ENCODE assay signal across 17 cellular contexts in genomic region chr3:122568755-122569154, GRCh38. TPM values are rescaled to one million over a fixed set of nuclear protein-coding genes. Genes with fewer than 3 reads are reported as not detected.
DNase-seq lines count a peak whose midpoint lies in the region; ATAC-seq and TF ChIP-seq lines count a peak whose summit lies in the region.
"Had no signal": no experiment of that assay in that cellular context is flagged by ENCODE, and none has a peak within 500 bp of the region (broad histone marks: within the 10 kb centered on the region; RNA-seq: fewer than 3 reads in every experiment).

No MANE protein-coding gene starts in this region.

- H3K27ac ChIP-seq in muscle layer of colon (ENCODE audit: low read depth, low read length) (peak overlapping the region; percentile 67), thyroid gland (peak overlapping the region; percentile 66 to 82 (median 82))
- H3K27ac ChIP-seq: colonic mucosa, upper lobe of right lung had no signal

- H3K4me1 ChIP-seq in muscle layer of colon (ENCODE audit: insufficient read depth, low read length) (peaks cover 20% of the 10 kb centered on the region), thyroid gland (peaks cover 18 to 43% of the 10 kb centered on the region in 2 donors)
- H3K4me1 ChIP-seq: colonic mucosa had no signal

- H3K4me3 Mint-ChIP-seq in activated naive CD4-positive, alpha-beta T cell treated with anti-CD3 and anti-CD28 coated beads, Interleukin-2, amount 10 ng/mL, durations not matched to agents 7 days and 5 days: peak overlapping the region; percentile 25
- no peak overlapping the region for H3K4me3 Mint-ChIP-seq in activated T-helper 2 cell treated with anti-CD3 and anti-CD28 coated beads, Interferon-gamma antibody, Interleukin-2, Interleukin-4, amounts not matched to agents 10 μg/mL and 5 μg/mL and 100 μg/mL, durations not matched to agents 14 hours and 24 hours and 36 hours (ENCODE audit: low read depth)
- H3K4me3 Mint-ChIP-seq: nephron had no signal

- H3K9me3 ChIP-seq in muscle layer of colon (ENCODE audit: low read length): no peaks in the 10 kb centered on the region
- no peaks in the 10 kb centered on the region for H3K9me3 ChIP-seq in thyroid gland
- H3K9me3 ChIP-seq: colonic mucosa, upper lobe of right lung had no signal

- CTCF ChIA-PET in activated naive CD4-positive, alpha-beta T cell treated with anti-CD3 and anti-CD28 coated beads, Interleukin-2, amount 10 ng/mL, durations not matched to agents 7 days and 5 days (lab: Charles Lee): interaction anchor here (2.8 kb wide), 1 partner anchor 111 kb away, joined by 15 read pairs; no protein-coding TSS in a partner anchor

- H3K4me3 ChIP-seq in muscle layer of colon (ENCODE audit: low read depth in 1 of 2, low read length in 2 of 2) (no peak overlapping the region), thyroid gland (replicated peaks in 1 of 3) (no peak overlapping the region)
- H3K4me3 ChIP-seq: colonic mucosa, K562, upper lobe of right lung had no signal

- peak in 1 of 2 donors; percentile 66 for TF ChIP-seq POLR2A in thyroid gland (IDR thresholded peaks at IDR 0.05)

- WGBS in thyroid gland, 2 donors: 20 to 46% methylated on average over 3 of the region's 3 CpGs

- H3K27me3 Mint-ChIP-seq in activated naive CD4-positive, alpha-beta T cell treated with anti-CD3 and anti-CD28 coated beads, Interleukin-2, amount 10 ng/mL, durations not matched to agents 7 days and 5 days: no peaks in the 10 kb centered on the region
- H3K27me3 Mint-ChIP-seq in activated T-helper 2 cell treated with anti-CD3 and anti-CD28 coated beads, Interferon-gamma antibody, Interleukin-2, Interleukin-4, amounts not matched to agents 10 μg/mL and 5 μg/mL and 100 μg/mL, durations not matched to agents 14 hours and 24 hours and 36 hours (ENCODE audit: low read depth): no peaks in the 10 kb centered on the region

- no peak overlapping the region for H3K9ac ChIP-seq in muscle layer of colon (ENCODE audit: low read length)

- no peak for DNase-seq in activated naive CD4-positive, alpha-beta T cell treated with anti-CD3 and anti-CD28 coated beads, Interleukin-2, amount 10 ng/mL, durations not matched to agents 7 days and 5 days
- no peak for DNase-seq in activated naive CD4-positive, alpha-beta T cell treated with Interleukin-2 at 50 U/mL for 16 hours
- DNase-seq in activated T-helper 2 cell treated with anti-CD3 and anti-CD28 coated beads, Interferon-gamma antibody, Interleukin-2, Interleukin-4, amounts not matched to agents 10 μg/mL and 5 μg/mL and 100 μg/mL, durations not matched to agents 14 hours and 24 hours and 36 hours (ENCODE audit: low spot score): no peak
- DNase-seq in thyroid gland (peak; percentile 44 to 54), NOMO-1 treated with DMSO at 0.1 percent for 48 hours (lab: John Stamatoyannopoulos, UW; ENCODE audit: unreplicated experiment) (no peak), DMS 273 (lab: John Stamatoyannopoulos, UW; ENCODE audit: unreplicated experiment) (no peak)
- DNase-seq: colonic mucosa; hypothalamus; NCI-H2227 treated with DMSO at 0.1 percent for 48 hours; NK-92 treated with Interleukin-12 subunit alpha and Interleukin-12 subunit beta, amount 100 ng/mL, for 24 hours; SIG-M5; stimulated activated CD4-positive, alpha-beta T cell treated with anti-CD3 and anti-CD28 coated beads, Interleukin-1b, Interleukin-23, amount 100 ng/mL, for 48 hours; upper lobe of right lung had no signal

- no peak for TF ChIP-seq CTCF in thyroid gland (IDR thresholded peaks at IDR 0.05)

- H3K36me3 ChIP-seq in muscle layer of colon (ENCODE audit: insufficient read depth, low read length): peaks cover 49% of the 10 kb centered on the region
- H3K36me3 ChIP-seq in thyroid gland: peaks cover 7 to 9% of the 10 kb centered on the region in 2 donors

- peaks cover 3% of the 10 kb centered on the region for H3K9me3 Mint-ChIP-seq in activated naive CD4-positive, alpha-beta T cell treated with anti-CD3 and anti-CD28 coated beads, Interleukin-2, amount 10 ng/mL, durations not matched to agents 7 days and 5 days
- no peaks in the 10 kb centered on the region for H3K9me3 Mint-ChIP-seq in activated T-helper 2 cell treated with anti-CD3 and anti-CD28 coated beads, Interferon-gamma antibody, Interleukin-2, Interleukin-4, amounts not matched to agents 10 μg/mL and 5 μg/mL and 100 μg/mL, durations not matched to agents 14 hours and 24 hours and 36 hours
- H3K9me3 Mint-ChIP-seq: nephron had no signal

- peaks cover 80% of the 10 kb centered on the region for H3K36me3 Mint-ChIP-seq in activated naive CD4-positive, alpha-beta T cell treated with anti-CD3 and anti-CD28 coated beads, Interleukin-2, amount 10 ng/mL, durations not matched to agents 7 days and 5 days
- peaks cover 85% of the 10 kb centered on the region for H3K36me3 Mint-ChIP-seq in activated T-helper 2 cell treated with anti-CD3 and anti-CD28 coated beads, Interferon-gamma antibody, Interleukin-2, Interleukin-4, amounts not matched to agents 10 μg/mL and 5 μg/mL and 100 μg/mL, durations not matched to agents 14 hours and 24 hours and 36 hours (ENCODE audit: low read depth)

- no peak for ATAC-seq in HG02981 (IDR thresholded peaks at IDR 0.05; ENCODE audit: unreplicated experiment)
- ATAC-seq: K562, upper lobe of right lung had no signal

- peaks cover 77% of the 10 kb centered on the region for H3K4me1 Mint-ChIP-seq in activated naive CD4-positive, alpha-beta T cell treated with anti-CD3 and anti-CD28 coated beads, Interleukin-2, amount 10 ng/mL, durations not matched to agents 7 days and 5 days
- H3K4me1 Mint-ChIP-seq in activated T-helper 2 cell treated with anti-CD3 and anti-CD28 coated beads, Interferon-gamma antibody, Interleukin-2, Interleukin-4, amounts not matched to agents 10 μg/mL and 5 μg/mL and 100 μg/mL, durations not matched to agents 14 hours and 24 hours and 36 hours (ENCODE audit: low read depth): peaks cover 56% of the 10 kb centered on the region

- intact Hi-C loops in activated T-helper 2 cell treated with anti-CD3 and anti-CD28 coated beads, Interferon-gamma antibody, Interleukin-2, Interleukin-4, amounts not matched to agents 10 μg/mL and 5 μg/mL and 100 μg/mL, durations not matched to agents 14 hours and 24 hours and 36 hours (cut with micrococcal nuclease): loop anchor here (10.0 kb wide), 1 partner anchor 226 kb away; the partner anchor contains the start of genes HSPBAP1 and SLC49A4
- intact Hi-C loops in thyroid gland (cut with DNase I): no loop called here

- no peaks in the 10 kb centered on the region for H3K27me3 ChIP-seq in muscle layer of colon (ENCODE audit: control insufficient read depth in 1 of 2, insufficient read depth in 2 of 2, low read length in 2 of 2)
- no peaks in the 10 kb centered on the region for H3K27me3 ChIP-seq in thyroid gland
- H3K27me3 ChIP-seq: colonic mucosa, upper lobe of right lung had no signal

- H3K27ac Mint-ChIP-seq in activated naive CD4-positive, alpha-beta T cell treated with anti-CD3 and anti-CD28 coated beads, Interleukin-2, amount 10 ng/mL, durations not matched to agents 7 days and 5 days: peak overlapping the region; percentile 81
- H3K27ac Mint-ChIP-seq in activated T-helper 2 cell treated with anti-CD3 and anti-CD28 coated beads, Interferon-gamma antibody, Interleukin-2, Interleukin-4, amounts not matched to agents 10 μg/mL and 5 μg/mL and 100 μg/mL, durations not matched to agents 14 hours and 24 hours and 36 hours: peak overlapping the region; percentile 63
- H3K27ac Mint-ChIP-seq: nephron had no signal

RNA-seq across cellular contexts. Expression of gene DTX3L, which starts 4.6 kb away (rescaled TPM):
- total RNA-seq in activated T-helper 2 cell treated with anti-CD3 and anti-CD28 coated beads, Interferon-gamma antibody, Interleukin-2, Interleukin-4, amounts not matched to agents 10 μg/mL and 5 μg/mL and 100 μg/mL, durations not matched to agents 14 hours and 24 hours and 36 hours: 32.4 and 34.3 TPM in 2 replicates
- 10 to 100 TPM; 21.1 to 32.1 (median 26.5) TPM for total RNA-seq in thyroid gland

RNA-seq across cellular contexts. Expression of gene PARP9, which starts 4.7 kb away (rescaled TPM):
- 29.8 and 31.0 TPM in 2 replicates for total RNA-seq in activated T-helper 2 cell treated with anti-CD3 and anti-CD28 coated beads, Interferon-gamma antibody, Interleukin-2, Interleukin-4, amounts not matched to agents 10 μg/mL and 5 μg/mL and 100 μg/mL, durations not matched to agents 14 hours and 24 hours and 36 hours
- total RNA-seq in thyroid gland: 10 to 100 TPM; 22.9 to 34.0 (median 31.5) TPM

RNA-seq across cellular contexts. Expression of gene PARP15, which starts 8.7 kb away (rescaled TPM):
- 14.4 and 16.1 TPM in 2 replicates for total RNA-seq in activated T-helper 2 cell treated with anti-CD3 and anti-CD28 coated beads, Interferon-gamma antibody, Interleukin-2, Interleukin-4, amounts not matched to agents 10 μg/mL and 5 μg/mL and 100 μg/mL, durations not matched to agents 14 hours and 24 hours and 36 hours
- 1 to 10 TPM; 1.2 to 2.3 (median 1.6) TPM for total RNA-seq in thyroid gland

RNA-seq across cellular contexts. Expression of gene KPNA1, which starts 54.0 kb away (rescaled TPM):
- total RNA-seq in activated T-helper 2 cell treated with anti-CD3 and anti-CD28 coated beads, Interferon-gamma antibody, Interleukin-2, Interleukin-4, amounts not matched to agents 10 μg/mL and 5 μg/mL and 100 μg/mL, durations not matched to agents 14 hours and 24 hours and 36 hours: 67.5 and 70.5 TPM in 2 replicates
- 10 to 100 TPM; 33.8 to 61.8 (median 40.9) TPM for total RNA-seq in thyroid gland

Comparison
In these comparisons a context has a peak if more than half of its experiments do, and no peak if none do; other contexts are left out.
1. DNase-seq: peak in thyroid gland (2 of 2); none in activated naive CD4-positive, alpha-beta T cell treated with anti-CD3 and anti-CD28 coated beads, Interleukin-2, amount 10 ng/mL, durations not matched to agents 7 days and 5 days (single experiment), activated naive CD4-positive, alpha-beta T cell treated with Interleukin-2 at 50 U/mL for 16 hours (single experiment), activated T-helper 2 cell treated with anti-CD3 and anti-CD28 coated beads, Interferon-gamma antibody, Interleukin-2, Interleukin-4, amounts not matched to agents 10 μg/mL and 5 μg/mL and 100 μg/mL, durations not matched to agents 14 hours and 24 hours and 36 hours (single experiment), NOMO-1 treated with DMSO at 0.1 percent for 48 hours (single experiment) and DMS 273 (single experiment).